In the genomic region with DNA sequence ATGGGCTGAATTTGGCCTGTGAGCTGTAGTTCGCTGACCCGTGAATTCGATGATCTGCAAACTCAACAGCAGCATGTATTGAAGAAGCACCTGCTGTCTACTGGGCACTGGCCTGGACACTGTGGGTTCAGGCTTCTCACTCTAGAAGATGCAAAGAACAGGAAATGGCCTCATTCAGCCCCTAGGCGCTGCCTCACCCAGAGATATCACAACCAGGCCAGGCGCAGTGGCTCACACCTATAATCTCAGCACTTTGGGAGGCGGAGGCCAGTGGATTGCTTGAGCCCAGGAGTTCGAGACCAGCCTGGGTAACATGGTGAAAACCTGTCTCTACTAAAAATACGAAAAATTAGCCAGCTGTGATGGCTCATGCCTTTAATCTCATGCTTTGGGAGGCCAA, we compare ENCODE assay signal across 1 cellular context.
TF ChIP-seq lines count a peak whose summit lies in the region.

No MANE protein-coding gene starts in this region.

TF ChIP-seq in WTC11, 78 proteins besides CTCF, POLR2A, EP300 and RAD21 (continued from another document):
- no peak for TF ChIP-seq SMAD4 (CRISPR knock-in tag; IDR thresholded peaks at IDR 0.05)
- TF ChIP-seq RELA (CRISPR knock-in tag; IDR thresholded peaks at IDR 0.05; ENCODE audit: borderline replicate concordance): no peak
- TF ChIP-seq HMGA2 (CRISPR knock-in tag; IDR thresholded peaks at IDR 0.05): no peak
- TF ChIP-seq, protein P1, sequence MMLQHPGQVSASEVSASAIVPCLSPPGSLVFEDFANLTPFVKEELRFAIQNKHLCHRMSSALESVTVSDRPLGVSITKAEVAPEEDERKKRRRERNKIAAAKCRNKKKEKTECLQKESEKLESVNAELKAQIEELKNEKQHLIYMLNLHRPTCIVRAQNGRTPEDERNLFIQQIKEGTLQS (CRISPR knock-in tag; conservative IDR thresholded peaks at IDR 0.05): no peak
- no peak for TF ChIP-seq TEAD4 (CRISPR knock-in tag; IDR thresholded peaks at IDR 0.05)
